In the genomic region with DNA sequence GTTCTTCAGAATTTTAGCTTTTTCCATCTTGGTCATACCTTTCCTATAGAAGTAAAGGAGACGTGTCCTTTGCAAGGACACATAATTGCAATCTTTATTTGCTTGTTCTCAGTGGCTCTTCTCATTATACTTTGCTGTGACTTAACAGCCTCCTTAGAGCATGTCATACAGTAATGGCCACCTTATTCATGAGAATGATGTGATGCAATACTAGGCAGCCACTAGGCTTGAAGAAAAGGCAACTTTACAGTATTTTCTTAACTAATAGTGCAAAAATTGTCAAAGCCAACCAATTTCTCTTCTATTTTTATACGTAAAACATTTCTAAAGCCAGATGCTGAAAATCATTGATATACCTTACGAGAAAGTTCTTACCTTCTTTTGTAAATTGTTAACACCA, we compare ENCODE assay signal across 8 cellular contexts.
"Had no signal": no experiment of that assay in that cellular context is flagged by ENCODE, and none has a peak within 500 bp of the region (broad histone marks: within the 10 kb centered on the region; RNA-seq: fewer than 3 reads in every experiment).

No MANE protein-coding gene starts in this region.

- FAIRE-seq: HTR-8/SVneo had no signal

- H3K9ac ChIP-seq: KMS-11 had no signal

- H3K27ac ChIP-seq: KMS-11 had no signal

- H2AFZ ChIP-seq: GM23338 had no signal

- ATAC-seq: GM23338, HCT116 had no signal

- H3K4me2 ChIP-seq: GM23338, KMS-11 had no signal

- H3K4me3 ChIP-seq: GM23338, HAP-1 had no signal

- H3K36me3 ChIP-seq: HAP-1 had no signal

- DNase-seq: H7, HFFc6, KBM-7 had no signal
